8 cellular contexts compared by ENCODE assay signal in the genomic region with DNA sequence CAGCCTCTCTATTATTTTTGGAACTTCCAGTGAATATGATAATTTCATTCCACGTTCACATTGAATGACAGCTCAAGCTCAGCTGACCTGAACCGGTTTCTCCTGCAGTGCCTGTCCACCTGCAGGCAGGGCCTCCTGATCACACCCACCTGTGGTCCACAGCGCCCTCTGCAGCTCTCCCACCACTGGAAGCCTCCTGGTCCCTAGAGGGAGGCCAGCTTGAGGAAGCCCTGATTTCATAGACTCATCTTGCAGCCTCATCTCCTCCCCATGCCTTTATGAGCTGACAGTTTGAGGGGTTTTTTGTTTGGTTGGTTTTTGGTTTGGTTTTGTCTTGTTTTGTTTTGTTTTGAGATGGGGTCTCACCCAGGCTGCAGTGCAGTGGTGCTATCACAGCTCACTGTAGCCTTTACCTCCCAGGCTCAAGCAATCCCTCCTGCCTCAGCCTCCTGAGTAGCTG. TPM values are rescaled to one million over a fixed set of nuclear protein-coding genes. Genes with fewer than 3 reads are reported as not detected.
DNase-seq lines count a peak whose midpoint lies in the region; ATAC-seq and TF ChIP-seq lines count a peak whose summit lies in the region.

No MANE protein-coding gene starts in this region.

- H3K36me3 ChIP-seq in spleen = no peaks in the 10 kb centered on the region

- no peaks in the 10 kb centered on the region for H3K9me3 ChIP-seq in spleen

- WGBS in spleen, 5 donors = 19 to 31% (median 25%) methylated on average over 3 of the region's 3 CpGs

- TF ChIP-seq POLR2A in spleen (IDR thresholded peaks at IDR 0.05) = no peak

- H3K27me3 ChIP-seq in foreskin keratinocyte (no peaks in the 10 kb centered on the region), spleen (replicated peaks in 1 of 7) (no peaks in the 10 kb centered on the region)

- H3K27ac ChIP-seq in foreskin keratinocyte = no peak overlapping the region
- H3K27ac ChIP-seq in spleen = peak overlapping the region in 1 of 8 donors; percentile 52

- no peak overlapping the region for H3K4me3 ChIP-seq in spleen

- H3K4me1 ChIP-seq in foreskin keratinocyte (peaks cover 11% of the 10 kb centered on the region), spleen (peaks cover 11 to 47% (median 26%) of the 10 kb centered on the region in 6 donors)

- DNase-seq in Ammon's horn (ENCODE audit: low spot score) = peak; percentile 46
- peak; percentile 73 for DNase-seq in NCI-H510A (lab: John Stamatoyannopoulos, UW)
- DNase-seq in activated T-helper 1 cell treated with Interleukin-2 at 50 U/mL for 16 hours (ENCODE audit: low read depth) = peak; percentile 30
- peak in 1 of 2 donors; percentile 80 for DNase-seq in foreskin keratinocyte
- peak; percentile 91 for DNase-seq in spleen

- intact Hi-C loops in spleen (cut with DNase I; ENCODE audit: low total_unique reads) = no loop called here

- ATAC-seq in GM18511 (IDR thresholded peaks at IDR 0.05; ENCODE audit: unreplicated experiment) (peak; percentile 45), foreskin keratinocyte (peak; percentile 73), GM18907 (IDR thresholded peaks at IDR 0.05; ENCODE audit: unreplicated experiment) (no peak), HG03439 (IDR thresholded peaks at IDR 0.05; ENCODE audit: unreplicated experiment) (no peak)

- peak; percentile 98 for TF ChIP-seq CTCF in foreskin keratinocyte (conservative IDR thresholded peaks at IDR 0.05)
- TF ChIP-seq CTCF in spleen (IDR thresholded peaks at IDR 0.05 in 8 of 11, conservative IDR thresholded peaks at IDR 0.05 in 3 of 11) = peak; percentile 36 to 76 (median 65)

RNA-seq across cellular contexts. Expression of a gene that starts 29.9 kb away (rescaled TPM):
- 1,538 and 2,710 TPM in 2 replicates for total RNA-seq in foreskin keratinocyte
- 10.1 and 11.9 TPM in 2 replicates for polyA plus RNA-seq in foreskin keratinocyte
- over 10,000 TPM; 10,088 to 24,490 (median 13,598) TPM for total RNA-seq in spleen
- 100 to 1,000 TPM; 111 to 793 (median 171) TPM for polyA plus RNA-seq in spleen

RNA-seq across cellular contexts. Expression of a gene that starts 46.3 kb away (rescaled TPM):
- total RNA-seq in foreskin keratinocyte (66.8 and 83.1 TPM in 2 replicates), spleen (1,000 to 10,000 TPM in 2 of 7 donors, 100 to 1,000 TPM in 5; 266 to 1,804 (median 799) TPM)
- polyA plus RNA-seq in foreskin keratinocyte (100 and 119 TPM in 2 replicates), spleen (1,000 to 10,000 TPM in 2 of 3 donors, 100 to 1,000 TPM in 1; 526 to 1,090 (median 1,018) TPM)

RNA-seq across cellular contexts. Expression of a gene that starts 56.0 kb away (rescaled TPM):
- total RNA-seq in foreskin keratinocyte (62.2 and 66.1 TPM in 2 replicates), spleen (100 to 1,000 TPM in 2 of 7 donors, 10 to 100 TPM in 5; 64.7 to 125 (median 77.4) TPM)
- polyA plus RNA-seq in foreskin keratinocyte (62.0 and 62.8 TPM in 2 replicates), spleen (10 to 100 TPM; 52.4 to 70.6 (median 60.7) TPM)

Comparison
In these comparisons a context has a peak if more than half of its experiments do, and no peak if none do; other contexts are left out.
1. ATAC-seq: peak in GM18511 (single experiment) and foreskin keratinocyte (single experiment); none in GM18907 (single experiment) and HG03439 (single experiment).